8 cellular contexts compared by ENCODE assay signal in the genomic region with DNA sequence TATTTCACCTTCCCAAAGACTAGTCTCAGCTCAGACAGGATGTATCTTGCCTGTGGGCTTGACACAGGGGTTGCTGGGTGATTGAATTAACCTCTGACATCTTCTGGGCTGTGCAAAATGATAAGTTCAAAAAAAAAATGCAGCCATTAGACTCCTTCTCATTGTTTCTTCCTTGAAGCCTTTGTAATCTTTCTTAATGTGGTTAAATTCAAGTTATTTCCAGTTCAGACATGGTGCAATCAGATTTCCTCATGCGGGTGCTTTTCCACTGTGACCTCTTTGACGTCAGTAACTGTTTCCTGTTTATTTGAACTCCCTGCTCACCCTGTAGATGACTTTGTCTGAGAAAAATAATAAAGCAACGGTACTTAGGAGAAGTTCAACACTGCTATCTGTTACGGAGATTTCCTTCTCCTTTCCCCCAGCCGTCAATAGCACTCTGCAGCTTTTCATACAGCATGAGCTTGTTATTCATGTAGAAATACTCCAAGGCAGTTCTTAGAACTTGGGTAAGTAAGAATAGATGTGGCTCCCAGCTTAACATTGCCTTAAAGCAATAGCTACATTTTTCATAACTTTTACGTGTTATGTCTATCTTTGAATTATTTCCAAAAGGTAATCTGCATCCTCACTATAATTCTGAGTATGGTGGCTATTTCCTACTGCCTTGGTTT.
DNase-seq lines count a peak whose midpoint lies in the region; ATAC-seq, FAIRE-seq and TF ChIP-seq lines count a peak whose summit lies in the region.

No MANE protein-coding gene starts in this region.

- peak overlapping the region; percentile 2 for H3K27ac Mint-ChIP-seq in astrocyte (ENCODE audit: unreplicated experiment)

- H3K27ac ChIP-seq in SJSA1, result peak overlapping the region; percentile 56
- H3K27ac ChIP-seq in astrocyte (ENCODE audit: low read depth, low read length), result peak overlapping the region; percentile 77

- H3K4me3 ChIP-seq in SJSA1, result no peak overlapping the region
- H3K4me3 ChIP-seq in astrocyte (ENCODE audit: insufficient read depth, low read depth, low read length), result no peak overlapping the region
- H3K4me3 ChIP-seq in kidney epithelial cell (ENCODE audit: low read depth, low read length), result no peak overlapping the region

- H3K9me3 ChIP-seq in SJSA1 (replicated peaks) (no peaks in the 10 kb centered on the region), astrocyte (ENCODE audit: insufficient read depth, low read depth, low read length) (no peaks in the 10 kb centered on the region)

- peak overlapping the region; percentile 67 for H3K4me2 ChIP-seq in astrocyte (ENCODE audit: low read length)

- H3K9me3 Mint-ChIP-seq in astrocyte (ENCODE audit: unreplicated experiment), result no peaks in the 10 kb centered on the region

- FAIRE-seq in astrocyte (lab: Jason Lieb, UNC), result no peak

- H3K4me1 Mint-ChIP-seq in astrocyte (ENCODE audit: low read depth, unreplicated experiment), result peaks cover 49% of the 10 kb centered on the region

- H3K27me3 Mint-ChIP-seq in astrocyte (ENCODE audit: low read depth, unreplicated experiment), result peaks cover 5% of the 10 kb centered on the region

- H3K27me3 ChIP-seq in SJSA1 (replicated peaks) (no peaks in the 10 kb centered on the region), astrocyte (ENCODE audit: insufficient read depth, low read length) (no peaks in the 10 kb centered on the region), kidney epithelial cell (ENCODE audit: control insufficient read depth, insufficient read depth, low read length) (no peaks in the 10 kb centered on the region)

- H2AFZ ChIP-seq in astrocyte (ENCODE audit: low read depth, low read length), result no peak overlapping the region

- DNase-seq in SJSA1 (ENCODE audit: low read depth in 1 of 2, low spot score in 2 of 2) (no peak), astrocyte (ENCODE audit: low read depth) (peak; percentile 95), kidney epithelial cell (ENCODE audit: low read depth) (peak; percentile 53), LoVo (ENCODE audit: low spot score) (no peak)
- peak; percentile 57 for DNase-seq in stimulated activated CD8-positive, alpha-beta memory T cell treated with anti-CD3 and anti-CD28 coated beads, Interleukin-4, amount 100 ng/mL, for 48 hours

- no peaks in the 10 kb centered on the region for H4K20me1 ChIP-seq in astrocyte (ENCODE audit: insufficient read depth, low read length)

- H3K4me1 ChIP-seq in SJSA1 (replicated peaks) (peaks cover 40% of the 10 kb centered on the region), astrocyte (ENCODE audit: insufficient read depth, low read length) (peaks cover 46% of the 10 kb centered on the region)

- H3K79me2 ChIP-seq in astrocyte (ENCODE audit: insufficient read depth, low read length), result no peaks in the 10 kb centered on the region

- no peak overlapping the region for H3K4me3 Mint-ChIP-seq in astrocyte (ENCODE audit: unreplicated experiment)

- TF ChIP-seq CTCF in astrocyte (IDR thresholded peaks at IDR 0.05; ENCODE audit: insufficient read depth, low read depth, low read length) (no peak), kidney epithelial cell (IDR thresholded peaks at IDR 0.05; ENCODE audit: insufficient read depth, low read length, poor library complexity, severe bottlenecking) (no peak)

- peak; percentile 24 for ATAC-seq in GM21423 (IDR thresholded peaks at IDR 0.05; ENCODE audit: unreplicated experiment)
- ATAC-seq in GM19328 (IDR thresholded peaks at IDR 0.05; ENCODE audit: unreplicated experiment), result no peak
- ATAC-seq in HG03457 (IDR thresholded peaks at IDR 0.05; ENCODE audit: unreplicated experiment), result no peak

- H3K9ac ChIP-seq in astrocyte (ENCODE audit: low read length), result peak overlapping the region; percentile 64

- H3K36me3 ChIP-seq in SJSA1, result no peaks in the 10 kb centered on the region
- no peaks in the 10 kb centered on the region for H3K36me3 ChIP-seq in astrocyte (ENCODE audit: insufficient read depth, low read length)
- H3K36me3 ChIP-seq in kidney epithelial cell (ENCODE audit: control insufficient read depth, insufficient read depth, low read length), result no peaks in the 10 kb centered on the region

- no peaks in the 10 kb centered on the region for H3K36me3 Mint-ChIP-seq in astrocyte (ENCODE audit: low read depth, unreplicated experiment)

Comparison
In these comparisons a context has a peak if more than half of its experiments do, and no peak if none do; other contexts are left out.
1. DNase-seq: peak in astrocyte (single experiment), kidney epithelial cell (single experiment) and stimulated activated CD8-positive, alpha-beta memory T cell treated with anti-CD3 and anti-CD28 coated beads, Interleukin-4, amount 100 ng/mL, for 48 hours (single experiment); none in SJSA1 (0 of 2) and LoVo (single experiment).